In genomic region chr2:162308747-162309503, GRCh38 we compare ENCODE assay signal across 16 cellular contexts. TPM values are rescaled to one million over a fixed set of nuclear protein-coding genes. Genes with fewer than 3 reads are reported as not detected.
DNase-seq lines count a peak whose midpoint lies in the region; ATAC-seq, FAIRE-seq and TF ChIP-seq lines count a peak whose summit lies in the region.
"Had no signal": no experiment of that assay in that cellular context is flagged by ENCODE, and none has a peak within 500 bp of the region (broad histone marks: within the 10 kb centered on the region; RNA-seq: fewer than 3 reads in every experiment).

No MANE protein-coding gene starts in this region.

- FAIRE-seq in GM19239 (lab: Jason Lieb, UNC) (peak; percentile 84), urothelium cell line (lab: Jason Lieb, UNC) (no peak)

- H3K4me1 ChIP-seq in SJCRH30 = no peaks in the 10 kb centered on the region
- H3K4me1 ChIP-seq: BE2C had no signal

- H3K4me3 ChIP-seq in SJCRH30 = no peak overlapping the region
- H3K4me3 ChIP-seq: esophagus squamous epithelium, skin epidermis had no signal

- H3K4me1 Mint-ChIP-seq in Calu3 (ENCODE audit: low read depth, unreplicated experiment) = peaks cover 10% of the 10 kb centered on the region
- H3K4me1 Mint-ChIP-seq in activated naive CD8-positive, alpha-beta T cell treated with anti-CD3 and anti-CD28 coated beads, Interleukin-2, amount 10 ng/mL, durations not matched to agents 7 days and 5 days = peaks cover 46% of the 10 kb centered on the region

- no peak overlapping the region for H3K4me3 Mint-ChIP-seq in Calu3 (ENCODE audit: low read depth, unreplicated experiment)
- no peak overlapping the region for H3K4me3 Mint-ChIP-seq in activated naive CD8-positive, alpha-beta T cell treated with anti-CD3 and anti-CD28 coated beads, Interleukin-2, amount 10 ng/mL, durations not matched to agents 7 days and 5 days
- H3K4me3 Mint-ChIP-seq: naive thymus-derived CD8-positive, alpha-beta T cell; T-helper 1 cell treated with Interleukin-12 subunit alpha and Interleukin-12 subunit beta and Interleukin-4 antibody, amounts not matched to agents 30 μg/mL and 1 μg/mL, for 36 hours had no signal

- DNase-seq in Calu3 (no peak), GM19239 (ENCODE audit: insufficient read length, low spot score) (no peak), NCI-H1436 treated with DMSO at 0.1 percent for 48 hours (lab: John Stamatoyannopoulos, UW) (no peak), urothelium cell line (ENCODE audit: low spot score) (no peak), erythroblast (lab: John Stamatoyannopoulos, UW) (no peak), SJCRH30 (no peak)
- DNase-seq in activated naive CD8-positive, alpha-beta T cell treated with anti-CD3 and anti-CD28 coated beads, Interleukin-2, amount 10 ng/mL, durations not matched to agents 7 days and 5 days = no peak
- DNase-seq: activated CD8-positive, alpha-beta memory T cell treated with anti-CD3 and anti-CD28 coated beads, Interleukin-2, amount 50 U/mL, for 48 hours; BE2C; esophagus squamous epithelium; naive thymus-derived CD8-positive, alpha-beta T cell; NCI-H1436; stimulated activated CD8-positive, alpha-beta memory T cell treated with anti-CD3 and anti-CD28 coated beads, Interleukin-4, amount 100 ng/mL, for 48 hours had no signal

- H3K36me3 ChIP-seq in SJCRH30 = no peaks in the 10 kb centered on the region
- H3K36me3 ChIP-seq: BE2C had no signal

- H3K36me3 Mint-ChIP-seq in Calu3 (ENCODE audit: insufficient read depth, unreplicated experiment) = peaks cover 10% of the 10 kb centered on the region
- peaks cover 29% of the 10 kb centered on the region for H3K36me3 Mint-ChIP-seq in activated naive CD8-positive, alpha-beta T cell treated with anti-CD3 and anti-CD28 coated beads, Interleukin-2, amount 10 ng/mL, durations not matched to agents 7 days and 5 days

- intact Hi-C loops in Calu3 (cut with micrococcal nuclease; ENCODE audit: unreplicated experiment) = no loop called here

- no peaks in the 10 kb centered on the region for H3K27me3 ChIP-seq in SJCRH30
- H3K27me3 ChIP-seq: BE2C, esophagus squamous epithelium had no signal

- no peak for TF ChIP-seq POLR2A in erythroblast (IDR thresholded peaks at IDR 0.05; ENCODE audit: low read length)

- no peak for TF ChIP-seq CTCF in Calu3 (IDR thresholded peaks at IDR 0.05; ENCODE audit: unreplicated experiment)

- H3K27me3 Mint-ChIP-seq in Calu3 (ENCODE audit: unreplicated experiment) = no peaks in the 10 kb centered on the region
- H3K27me3 Mint-ChIP-seq in activated naive CD8-positive, alpha-beta T cell treated with anti-CD3 and anti-CD28 coated beads, Interleukin-2, amount 10 ng/mL, durations not matched to agents 7 days and 5 days = no peaks in the 10 kb centered on the region
- H3K27me3 Mint-ChIP-seq: naive thymus-derived CD8-positive, alpha-beta T cell had no signal

- peak; percentile 42 for ATAC-seq in HG03097 (IDR thresholded peaks at IDR 0.05; ENCODE audit: low FRiP score, unreplicated experiment)
- peak; percentile 60 for ATAC-seq in activated naive CD8-positive, alpha-beta T cell treated with anti-CD3 and anti-CD28 coated beads, Interleukin-2, amount 10 ng/mL, durations not matched to agents 7 days and 5 days (ENCODE audit: low read depth)
- ATAC-seq: naive thymus-derived CD8-positive, alpha-beta T cell had no signal

- H3K9me3 Mint-ChIP-seq in Calu3 (ENCODE audit: low read depth, unreplicated experiment) = no peaks in the 10 kb centered on the region
- H3K9me3 Mint-ChIP-seq in activated naive CD8-positive, alpha-beta T cell treated with anti-CD3 and anti-CD28 coated beads, Interleukin-2, amount 10 ng/mL, durations not matched to agents 7 days and 5 days = no peaks in the 10 kb centered on the region
- H3K9me3 Mint-ChIP-seq: naive thymus-derived CD8-positive, alpha-beta T cell; T-helper 1 cell treated with Interleukin-12 subunit alpha and Interleukin-12 subunit beta and Interleukin-4 antibody, amounts not matched to agents 30 μg/mL and 1 μg/mL, for 36 hours had no signal

- no peak overlapping the region for H3K27ac ChIP-seq in SJCRH30
- H3K27ac ChIP-seq: esophagus squamous epithelium had no signal

- POLR2A ChIA-PET in activated naive CD8-positive, alpha-beta T cell treated with anti-CD3 and anti-CD28 coated beads, Interleukin-2, amount 10 ng/mL, durations not matched to agents 7 days and 5 days (lab: Charles Lee) = interaction anchor here (2.3 kb wide), 1 partner anchor 10 kb away, joined by 9 read pairs; the partner anchor contains the start of gene IFIH1

- no peaks in the 10 kb centered on the region for H3K9me3 ChIP-seq in SJCRH30 (replicated peaks)
- H3K9me3 ChIP-seq: BE2C, esophagus squamous epithelium had no signal

- H3K27ac Mint-ChIP-seq in Calu3 (ENCODE audit: unreplicated experiment) = peak overlapping the region; percentile 21
- peak overlapping the region; percentile 43 for H3K27ac Mint-ChIP-seq in activated naive CD8-positive, alpha-beta T cell treated with anti-CD3 and anti-CD28 coated beads, Interleukin-2, amount 10 ng/mL, durations not matched to agents 7 days and 5 days

- CTCF ChIA-PET in Calu3 (lab: Charles Lee) = interaction anchor here (0.7 to 1.0 kb wide), 3 partner anchors 9 to 48 kb away, joined by 3 to 4 read pairs (median 3); no protein-coding TSS in a partner anchor

- no TSS peak for BruUV-seq in Calu3 (replicated peaks; lab: Mats Ljungman, UMichigan)

RNA-seq across cellular contexts. Expression of gene IFIH1, which starts 9.6 kb away (rescaled TPM):
- total RNA-seq in Calu3 (2022) = 63.7 and 126 TPM in 2 replicates
- total RNA-seq in activated naive CD8-positive, alpha-beta T cell treated with anti-CD3 and anti-CD28 coated beads, Interleukin-2, amount 10 ng/mL, durations not matched to agents 7 days and 5 days = 10 to 100 TPM; 45.9 to 50.4 TPM
- total RNA-seq in SJCRH30 (2014; rRNA removed; shearing (Covaris generic)) = not detected in 2 replicates

RNA-seq across cellular contexts. Expression of gene GCA, which starts 35.0 kb away (rescaled TPM):
- 51.2 and 57.5 TPM in 2 replicates for total RNA-seq in Calu3 (2022)
- 10 to 100 TPM; 14.7 to 20.9 TPM for total RNA-seq in activated naive CD8-positive, alpha-beta T cell treated with anti-CD3 and anti-CD28 coated beads, Interleukin-2, amount 10 ng/mL, durations not matched to agents 7 days and 5 days
- total RNA-seq in SJCRH30 (2014; rRNA removed; shearing (Covaris generic)) = 3.3 and 3.8 TPM in 2 replicates

Comparison
In these comparisons a context has a peak if more than half of its experiments do, and no peak if none do; other contexts are left out.
1. RNA of gene IFIH1, which starts 9.6 kb away (total RNA-seq): 63.7 to 126 TPM in Calu3 and 45.9 to 50.4 TPM in activated naive CD8-positive, alpha-beta T cell treated with anti-CD3 and anti-CD28 coated beads, Interleukin-2, amount 10 ng/mL, durations not matched to agents 7 days and 5 days; not detected in SJCRH30; every median in the first group is over 10 times any median in the second.